10 cellular contexts compared by ENCODE assay signal in the genomic region with DNA sequence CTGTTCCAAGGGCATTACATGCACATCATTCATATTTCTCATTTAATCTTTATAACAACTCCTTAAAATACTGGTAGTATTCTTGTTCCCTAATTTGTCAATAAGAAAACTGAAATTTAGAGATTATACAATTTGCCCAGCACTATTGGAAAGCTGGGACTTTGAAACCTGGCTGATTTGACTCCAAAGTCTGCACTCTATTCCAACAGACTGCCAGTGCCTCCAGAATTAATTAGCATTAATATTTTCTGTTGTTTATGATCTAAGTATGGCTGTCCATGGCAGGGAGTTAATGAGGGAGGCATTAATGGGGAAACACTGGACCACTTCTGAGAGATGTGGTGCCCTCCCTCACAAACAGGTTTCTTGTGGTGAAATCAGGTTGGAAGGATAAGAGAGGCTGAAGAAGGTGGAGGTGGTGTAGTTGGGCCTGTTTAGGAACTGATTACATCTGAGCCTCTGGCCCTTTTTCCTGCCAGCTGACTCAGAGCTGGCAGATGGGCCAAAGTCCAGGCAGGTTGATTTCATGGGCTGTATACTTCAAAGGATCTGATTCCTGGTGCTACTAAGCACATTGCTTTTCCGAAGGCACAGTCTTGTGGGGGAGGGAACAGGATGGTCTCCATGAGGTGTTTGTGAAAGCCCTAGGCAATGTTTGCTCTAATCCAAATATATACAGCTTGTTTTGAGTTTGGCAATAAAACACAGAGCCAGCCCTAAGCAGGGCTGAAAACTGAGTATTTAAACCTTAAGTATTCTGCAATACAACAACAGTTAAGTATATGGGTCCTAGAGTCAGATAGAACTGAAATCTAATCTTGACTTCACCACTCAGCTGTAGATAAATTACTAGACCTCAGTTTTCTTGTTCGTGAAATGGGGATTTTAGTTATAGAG. TPM values are rescaled to one million over a fixed set of nuclear protein-coding genes. Genes with fewer than 3 reads are reported as not detected.
DNase-seq lines count a peak whose midpoint lies in the region; ATAC-seq lines count a peak whose summit lies in the region.
"Had no signal": no experiment of that assay in that cellular context is flagged by ENCODE, and none has a peak within 500 bp of the region (broad histone marks: within the 10 kb centered on the region; RNA-seq: fewer than 3 reads in every experiment).

No MANE protein-coding gene starts in this region.

- H3K4me3 Mint-ChIP-seq in stimulated activated naive B cell treated with anti-CD40 and anti-IgM and Interleukin-4, amounts not matched to agents 10 μg/mL and 1 μg/mL and 100 μg/mL, for 72 hours, result no peak overlapping the region
- H3K4me3 Mint-ChIP-seq: activated CD4-positive, alpha-beta memory T cell treated with anti-CD3 and anti-CD28 coated beads for 36 hours; neural crest cell had no signal

- peak; percentile 27 for DNase-seq in NCI-H510A treated with DMSO at 0.1 percent for 48 hours (lab: John Stamatoyannopoulos, UW)
- no peak for DNase-seq in NCI-H510A (lab: John Stamatoyannopoulos, UW)
- peak; percentile 66 for DNase-seq in RPMI7951 (ENCODE audit: low read depth)
- peak; percentile 41 for DNase-seq in iris pigment epithelial cell (ENCODE audit: low read depth)
- DNase-seq in stimulated activated naive B cell treated with anti-CD40 and anti-IgM and Interleukin-4, amounts not matched to agents 10 μg/mL and 1 μg/mL and 100 μg/mL, for 72 hours, result no peak
- DNase-seq in NCI-H2171 (lab: John Stamatoyannopoulos, UW), result no peak
- DNase-seq in NCI-H1694 treated with DMSO at 0.1 percent for 48 hours (lab: John Stamatoyannopoulos, UW), result no peak
- no peak for DNase-seq in activated CD8-positive, alpha-beta memory T cell treated with anti-CD3 and anti-CD28 coated beads, Interleukin-2, amount 50 U/mL, for 48 hours
- DNase-seq: activated CD4-positive, alpha-beta memory T cell treated with anti-CD3 and anti-CD28 coated beads for 36 hours had no signal

- ATAC-seq in stimulated activated naive B cell treated with anti-CD40 and anti-IgM and Interleukin-4, amounts not matched to agents 10 μg/mL and 1 μg/mL and 100 μg/mL, for 72 hours (replicated peaks), result no peak

- H3K9me3 Mint-ChIP-seq in stimulated activated naive B cell treated with anti-CD40 and anti-IgM and Interleukin-4, amounts not matched to agents 10 μg/mL and 1 μg/mL and 100 μg/mL, for 72 hours, result no peaks in the 10 kb centered on the region
- H3K9me3 Mint-ChIP-seq: activated CD4-positive, alpha-beta memory T cell treated with anti-CD3 and anti-CD28 coated beads for 36 hours had no signal

- peak overlapping the region; percentile 80 for H3K27ac Mint-ChIP-seq in stimulated activated naive B cell treated with anti-CD40 and anti-IgM and Interleukin-4, amounts not matched to agents 10 μg/mL and 1 μg/mL and 100 μg/mL, for 72 hours
- H3K27ac Mint-ChIP-seq: activated CD4-positive, alpha-beta memory T cell treated with anti-CD3 and anti-CD28 coated beads for 36 hours had no signal

- H3K4me1 Mint-ChIP-seq in stimulated activated naive B cell treated with anti-CD40 and anti-IgM and Interleukin-4, amounts not matched to agents 10 μg/mL and 1 μg/mL and 100 μg/mL, for 72 hours, result peaks cover 12 to 41% of the 10 kb centered on the region in 2 donors

- H3K27me3 Mint-ChIP-seq in stimulated activated naive B cell treated with anti-CD40 and anti-IgM and Interleukin-4, amounts not matched to agents 10 μg/mL and 1 μg/mL and 100 μg/mL, for 72 hours, result no peaks in the 10 kb centered on the region
- H3K27me3 Mint-ChIP-seq: activated CD4-positive, alpha-beta memory T cell treated with anti-CD3 and anti-CD28 coated beads for 36 hours had no signal

- peaks cover 6 to 8% of the 10 kb centered on the region in 2 donors for H3K36me3 Mint-ChIP-seq in stimulated activated naive B cell treated with anti-CD40 and anti-IgM and Interleukin-4, amounts not matched to agents 10 μg/mL and 1 μg/mL and 100 μg/mL, for 72 hours

RNA-seq across cellular contexts. Expression of a gene that starts 21.0 kb away (rescaled TPM):
- 15.9 and 16.0 TPM in 2 replicates for total RNA-seq in RPMI7951 (2014; rRNA removed; shearing (Covaris generic))

Comparison
In these comparisons a context has a peak if more than half of its experiments do, and no peak if none do; other contexts are left out.
1. DNase-seq: peak in NCI-H510A treated with DMSO at 0.1 percent for 48 hours (single experiment), RPMI7951 (single experiment) and iris pigment epithelial cell (single experiment); none in NCI-H510A (single experiment), stimulated activated naive B cell treated with anti-CD40 and anti-IgM and Interleukin-4, amounts not matched to agents 10 μg/mL and 1 μg/mL and 100 μg/mL, for 72 hours (single experiment), NCI-H2171 (single experiment), NCI-H1694 treated with DMSO at 0.1 percent for 48 hours (single experiment) and activated CD8-positive, alpha-beta memory T cell treated with anti-CD3 and anti-CD28 coated beads, Interleukin-2, amount 50 U/mL, for 48 hours (single experiment).